Comparison of ENCODE assay signal across 24 cellular contexts in the genomic region with DNA sequence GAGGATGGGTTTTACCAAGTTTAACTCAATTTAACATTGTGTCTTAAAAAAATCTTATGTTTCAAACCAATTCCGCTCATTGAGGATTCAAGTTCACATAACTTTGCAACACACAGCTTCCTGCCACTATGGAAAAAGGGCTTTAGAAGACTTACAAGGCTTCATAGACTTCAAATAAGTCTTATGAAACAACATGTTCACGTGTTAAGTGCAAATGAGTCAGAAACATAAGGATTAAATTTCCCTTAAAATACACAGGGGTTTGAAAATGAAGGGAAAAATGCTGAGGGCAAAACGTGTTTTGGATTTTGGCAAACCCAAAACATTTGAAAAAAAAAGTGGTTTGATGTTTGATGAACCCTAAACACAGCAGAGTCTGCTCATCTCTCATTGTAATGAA.
"Had no signal": no experiment of that assay in that cellular context is flagged by ENCODE, and none has a peak within 500 bp of the region (broad histone marks: within the 10 kb centered on the region; RNA-seq: fewer than 3 reads in every experiment).

No MANE protein-coding gene starts in this region.

- H3K36me3 ChIP-seq: cardiac muscle cell, left ventricle myocardium inferior, right atrium auricular region, sigmoid colon, thoracic aorta, transverse colon had no signal

- H3K4me3 ChIP-seq: cardiac muscle cell, hepatocyte, left ventricle myocardium inferior, lung, mucosa of descending colon, right atrium auricular region, sigmoid colon, thoracic aorta, transverse colon had no signal

- H3K27ac ChIP-seq: cardiac muscle cell, foreskin keratinocyte, hepatocyte, left ventricle myocardium inferior, right atrium auricular region, sigmoid colon, thoracic aorta, transverse colon had no signal

- FAIRE-seq: colon, kidney, small intestine had no signal

- H3K27me3 ChIP-seq: cardiac muscle cell, hepatocyte, right atrium auricular region, sigmoid colon, transverse colon had no signal

- H3K9me3 ChIP-seq: mucosa of descending colon, sigmoid colon, thoracic aorta, transverse colon had no signal

- DNase-seq: cerebellar nuclear complex; dermis blood vessel endothelial cell; erythroblast; foreskin keratinocyte; head of caudate nucleus; kidney; left cardiac atrium; left ventricle myocardium inferior; mesenchymal stem cell; mucosa of descending colon; natural killer cell; posterior cingulate gyrus; sigmoid colon; small intestine; stimulated activated CD4-positive, alpha-beta T cell treated with anti-CD3 and anti-CD28 coated beads, Interleukin-4, amount 100 ng/mL, for 1 hour; stimulated activated CD8-positive, alpha-beta memory T cell treated with anti-CD3 and anti-CD28 coated beads, Interleukin-4, amount 100 ng/mL, for 48 hours; stimulated activated naive CD8-positive, alpha-beta T cell treated with anti-CD3 and anti-CD28 coated beads, Interleukin-15, Interleukin-2, amounts not matched to agents 100 U/mL and 50 U/mL, for 24 hours; transverse colon had no signal

- H3K4me1 ChIP-seq: foreskin keratinocyte, left ventricle myocardium inferior, right atrium auricular region, sigmoid colon, transverse colon had no signal
